In genomic region chr12:3604750-3605638, GRCh38 we compare ENCODE assay signal across 1 cellular context.
TF ChIP-seq lines count a peak whose summit lies in the region.

No MANE protein-coding gene starts in this region.

TF ChIP-seq in HepG2, 621 proteins besides CTCF, POLR2A, EP300 and RAD21 (continued from another document):
- TF ChIP-seq ZNF850 (CRISPR knock-in tag; conservative IDR thresholded peaks at IDR 0.05): no peak
- no peak for TF ChIP-seq ZNF567 (CRISPR knock-in tag; IDR thresholded peaks at IDR 0.05; ENCODE audit: borderline replicate concordance)
- TF ChIP-seq ZNF878 (CRISPR knock-in tag; IDR thresholded peaks at IDR 0.05): no peak
- no peak for TF ChIP-seq ZHX2 (IDR thresholded peaks at IDR 0.05; ENCODE audit: low read depth)
- TF ChIP-seq ZHX2 (CRISPR knock-in tag; IDR thresholded peaks at IDR 0.05; ENCODE audit: borderline replicate concordance): no peak
- TF ChIP-seq ZNF180 (CRISPR knock-in tag; IDR thresholded peaks at IDR 0.05; ENCODE audit: borderline replicate concordance, low read depth): no peak
- TF ChIP-seq KMT2B (CRISPR knock-in tag; IDR thresholded peaks at IDR 0.05): no peak
- no peak for TF ChIP-seq SCMH1 (CRISPR knock-in tag; IDR thresholded peaks at IDR 0.05; ENCODE audit: borderline replicate concordance)
- TF ChIP-seq ZBTB3 (CRISPR knock-in tag; IDR thresholded peaks at IDR 0.05; ENCODE audit: borderline replicate concordance, low read depth): no peak
- TF ChIP-seq IRF2 (CRISPR knock-in tag; IDR thresholded peaks at IDR 0.05): no peak
- TF ChIP-seq ZSCAN12 (CRISPR knock-in tag; IDR thresholded peaks at IDR 0.05): no peak
- TF ChIP-seq ZNF253 (CRISPR knock-in tag; IDR thresholded peaks at IDR 0.05; ENCODE audit: borderline replicate concordance): no peak
